8 cellular contexts compared by ENCODE assay signal in genomic region chr4:89254847-89255246, GRCh38. TPM values are rescaled to one million over a fixed set of nuclear protein-coding genes. Genes with fewer than 3 reads are reported as not detected.
DNase-seq lines count a peak whose midpoint lies in the region; ATAC-seq, FAIRE-seq and TF ChIP-seq lines count a peak whose summit lies in the region.

No MANE protein-coding gene starts in this region.

- H4K20me1 ChIP-seq in K562 (replicated peaks; ENCODE audit: control insufficient read depth, insufficient read depth, low read length) = no peaks in the 10 kb centered on the region

- no peaks in the 10 kb centered on the region for H3K9me1 ChIP-seq in K562 (ENCODE audit: control insufficient read depth, insufficient read depth, low read length)

- peak; percentile 56 for ATAC-seq in HG02973 (IDR thresholded peaks at IDR 0.05; ENCODE audit: unreplicated experiment)
- peak; percentile 85 for ATAC-seq in K562
- no peak for ATAC-seq in HG03460 (IDR thresholded peaks at IDR 0.05; ENCODE audit: unreplicated experiment)

- TF ChIP-seq CTCF in K562 (IDR thresholded peaks at IDR 0.05 in 2 of 3, conservative IDR thresholded peaks at IDR 0.05 in 1 of 3; ENCODE audit: insufficient read depth in 2 of 3, low read depth in 1 of 3, low read length in 3 of 3) (peak; percentile 46 to 81 (median 70)), transverse colon (IDR thresholded peaks at IDR 0.05) (peak; percentile 73 to 87 (median 81))

- H2AFZ ChIP-seq in K562 (ENCODE audit: low read depth, low read length) = no peak overlapping the region

- H3K79me2 ChIP-seq in K562 (ENCODE audit: control insufficient read depth, insufficient read depth, low read length) = no peaks in the 10 kb centered on the region

- H3K4me2 ChIP-seq in K562 (ENCODE audit: insufficient read depth, low read length) = no peak overlapping the region

- intact Hi-C loops in K562 (cut with micrococcal nuclease) (no loop called here), transverse colon (cut with DNase I; ENCODE audit: low total_unique reads) (no loop called here)

- TF ChIP-seq RAD21 in K562 (CRISPR knock-in tag; conservative IDR thresholded peaks at IDR 0.05 in 1 of 2, IDR thresholded peaks at IDR 0.05 in 1 of 2) = peak; percentile 39 to 61; a peak in 3 of 4 replicates

- CTCF ChIA-PET in K562 (lab: Yijun Ruan, JAX; ENCODE audit: low intra/inter-chr PET ratio) = no interaction called here

- TF ChIP-seq EP300 in K562 (IDR thresholded peaks at IDR 0.05; ENCODE audit: low read length) (no peak), transverse colon (IDR thresholded peaks at IDR 0.05; ENCODE audit: low read depth) (no peak)

- FAIRE-seq in K562 (lab: Jason Lieb, UNC) = peak; percentile 93

- POLR2A ChIA-PET in K562 (lab: Yijun Ruan, JAX) = no interaction called here

- H3K9ac ChIP-seq in K562 (ENCODE audit: insufficient read depth in 1 of 2, low read depth in 2 of 2, low read length in 2 of 2) = no peak overlapping the region

- no TSS peak for BruUV-seq in K562 (replicated peaks; lab: Mats Ljungman, UMichigan)

- in situ Hi-C loops in K562 (cut with MboI) = no loop called here
- in situ Hi-C loops in transverse colon (cut with MboI; ENCODE audit: low pct_ligation_motif_present in 1 of 4, low pct_unique_long_range_greater_than_20kb in 1 of 4, low sequenced_read_pairs in 3 of 4) = no loop called here

- H3K9me3 ChIP-seq in K562 (replicated peaks; ENCODE audit: control insufficient read depth, insufficient read depth, low read depth, low read length) (no peaks in the 10 kb centered on the region), transverse colon (no peaks in the 10 kb centered on the region)

- H3K4me1 ChIP-seq in K562 (replicated peaks in 1 of 2; ENCODE audit: control insufficient read depth in 2 of 2, insufficient read depth in 2 of 2, low read length in 2 of 2) = no peaks in the 10 kb centered on the region
- peaks cover 7 to 57% (median 14%) of the 10 kb centered on the region in 4 donors for H3K4me1 ChIP-seq in transverse colon

- TF ChIP-seq POLR2A in K562 (conservative IDR thresholded peaks at IDR 0.05) (no peak), transverse colon (IDR thresholded peaks at IDR 0.05) (no peak)

- no peak overlapping the region for H3K27ac ChIP-seq in K562 (ENCODE audit: extremely low read depth, low read depth, low read length)
- H3K27ac ChIP-seq in transverse colon = peak overlapping the region; percentile 81 to 83 (median 82)

- DNase-seq in DMS153 treated with DMSO at 0.1 percent for 48 hours (lab: John Stamatoyannopoulos, UW; ENCODE audit: unreplicated experiment) = peak; percentile 31
- no peak for DNase-seq in DMS153 (lab: John Stamatoyannopoulos, UW)
- DNase-seq in T-helper 1 cell = peak in 4 of 5 donors; percentile 29 to 56 (median 38)
- peak; percentile 57 to 70 (median 68) for DNase-seq in K562 (ENCODE audit: extremely low read depth in 1 of 4, low spot score in 3 of 4)
- DNase-seq in medulla oblongata (ENCODE audit: extremely low spot score) = peak; percentile 44
- peak; percentile 40 for DNase-seq in transverse colon

- WGBS in K562 (ENCODE audit: insufficient coverage, low coverage, missing lambda C conversion rate) = 0% methylated on average over 3 of the region's 3 CpGs
- WGBS in transverse colon (ENCODE audit: low coverage in 1 of 2), 2 donors = 18 to 30% methylated on average over 2 to 3 of the region's 3 CpGs

- no peaks in the 10 kb centered on the region for H3K27me3 ChIP-seq in K562 (ENCODE audit: control insufficient read depth in 2 of 2, insufficient read depth in 2 of 2, low read length in 2 of 2)
- no peaks in the 10 kb centered on the region for H3K27me3 ChIP-seq in transverse colon

- H3K36me3 ChIP-seq in K562 (ENCODE audit: control insufficient read depth, insufficient read depth, low read length) (no peaks in the 10 kb centered on the region), transverse colon (no peaks in the 10 kb centered on the region)

- H3K4me3 ChIP-seq in K562 (no peak overlapping the region), transverse colon (no peak overlapping the region)

TF ChIP-seq in K562, 482 proteins besides CTCF, POLR2A, EP300 and RAD21 (continues in another document):
- TF ChIP-seq TEAD1 (CRISPR knock-in tag; IDR thresholded peaks at IDR 0.05) = 0 out of 4 replicates have a peak, but pooled peaks of 1 of the 2 experiments have one; percentile 43
- TF ChIP-seq SAP30 (IDR thresholded peaks at IDR 0.05; ENCODE audit: borderline replicate concordance, insufficient read depth, low read depth, low read length, poor library complexity, severe bottlenecking) = no peak
- no peak for TF ChIP-seq SIX5 (IDR thresholded peaks at IDR 0.05; ENCODE audit: borderline replicate concordance in 1 of 2, insufficient read depth in 1 of 2, low read depth in 1 of 2, low read length in 2 of 2)
- TF ChIP-seq MYBL2 (IDR thresholded peaks at IDR 0.05; ENCODE audit: low read depth) = no peak
- TF ChIP-seq MYBL2 (CRISPR knock-in tag; IDR thresholded peaks at IDR 0.05; ENCODE audit: borderline replicate concordance) = no peak
- TF ChIP-seq SETDB1 (IDR thresholded peaks at IDR 0.05; ENCODE audit: low read length) = no peak
- TF ChIP-seq, protein P1, sequence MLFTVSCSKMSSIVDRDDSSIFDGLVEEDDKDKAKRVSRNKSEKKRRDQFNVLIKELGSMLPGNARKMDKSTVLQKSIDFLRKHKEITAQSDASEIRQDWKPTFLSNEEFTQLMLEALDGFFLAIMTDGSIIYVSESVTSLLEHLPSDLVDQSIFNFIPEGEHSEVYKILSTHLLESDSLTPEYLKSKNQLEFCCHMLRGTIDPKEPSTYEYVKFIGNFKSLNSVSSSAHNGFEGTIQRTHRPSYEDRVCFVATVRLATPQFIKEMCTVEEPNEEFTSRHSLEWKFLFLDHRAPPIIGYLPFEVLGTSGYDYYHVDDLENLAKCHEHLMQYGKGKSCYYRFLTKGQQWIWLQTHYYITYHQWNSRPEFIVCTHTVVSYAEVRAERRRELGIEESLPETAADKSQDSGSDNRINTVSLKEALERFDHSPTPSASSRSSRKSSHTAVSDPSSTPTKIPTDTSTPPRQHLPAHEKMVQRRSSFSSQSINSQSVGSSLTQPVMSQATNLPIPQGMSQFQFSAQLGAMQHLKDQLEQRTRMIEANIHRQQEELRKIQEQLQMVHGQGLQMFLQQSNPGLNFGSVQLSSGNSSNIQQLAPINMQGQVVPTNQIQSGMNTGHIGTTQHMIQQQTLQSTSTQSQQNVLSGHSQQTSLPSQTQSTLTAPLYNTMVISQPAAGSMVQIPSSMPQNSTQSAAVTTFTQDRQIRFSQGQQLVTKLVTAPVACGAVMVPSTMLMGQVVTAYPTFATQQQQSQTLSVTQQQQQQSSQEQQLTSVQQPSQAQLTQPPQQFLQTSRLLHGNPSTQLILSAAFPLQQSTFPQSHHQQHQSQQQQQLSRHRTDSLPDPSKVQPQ (CRISPR knock-in tag; IDR thresholded peaks at IDR 0.05; ENCODE audit: borderline replicate concordance) = no peak
- TF ChIP-seq, protein P2, sequence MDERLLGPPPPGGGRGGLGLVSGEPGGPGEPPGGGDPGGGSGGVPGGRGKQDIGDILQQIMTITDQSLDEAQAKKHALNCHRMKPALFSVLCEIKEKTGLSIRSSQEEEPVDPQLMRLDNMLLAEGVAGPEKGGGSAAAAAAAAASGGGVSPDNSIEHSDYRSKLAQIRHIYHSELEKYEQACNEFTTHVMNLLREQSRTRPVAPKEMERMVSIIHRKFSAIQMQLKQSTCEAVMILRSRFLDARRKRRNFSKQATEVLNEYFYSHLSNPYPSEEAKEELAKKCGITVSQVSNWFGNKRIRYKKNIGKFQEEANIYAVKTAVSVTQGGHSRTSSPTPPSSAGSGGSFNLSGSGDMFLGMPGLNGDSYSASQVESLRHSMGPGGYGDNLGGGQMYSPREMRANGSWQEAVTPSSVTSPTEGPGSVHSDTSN (CRISPR knock-in tag; IDR thresholded peaks at IDR 0.05; ENCODE audit: low read depth) = no peak
- TF ChIP-seq, protein P2 (tag; conservative IDR thresholded peaks at IDR 0.05; ENCODE audit: low read depth) = no peak

RNA-seq across cellular contexts. Expression of gene GPRIN3, which starts 52.8 kb away (rescaled TPM):
- not detected in 2 replicates for total RNA-seq in K562 (2011; cell fraction: chromatin; rRNA removed; ENCODE audit: low replicate concordance)
- not detected in 2 replicates for total RNA-seq in K562 (2011; cell fraction: nucleolus; rRNA removed)
- total RNA-seq in K562 (2011; cell fraction: nucleoplasm; rRNA removed) = not detected in 2 replicates
- total RNA-seq in K562 (2014; rRNA removed) = not detected in 2 replicates
- total RNA-seq in K562 (2014; rRNA removed; fragmentation: Illumina TruSeq; extraction: Trizol) = not detected in 2 replicates
- total RNA-seq in K562 (2015; rRNA removed; fragmentation: Illumina TruSeq; extraction: Trizol) = not detected in 2 replicates
- total RNA-seq in K562 (2021) = 0.02 TPM in 2 replicates
- not detected in 2 replicates for polyA plus RNA-seq in K562 (2011; rRNA removed)
- polyA plus RNA-seq in K562 (2011; cell fraction: cytosol; rRNA removed) = not detected in 2 replicates
- polyA plus RNA-seq in K562 (2011; cell fraction: nucleus; rRNA removed) = not detected in 2 replicates
- polyA plus RNA-seq in K562 (2012) = 0.01 TPM in 1 of 2 replicates, not detected in the other
- polyA plus RNA-seq in K562 (2014; fragmentation: Illumina TruSeq; extraction: Trizol) = not detected in 2 replicates
- not detected for polyA plus RNA-seq in K562 (2014; fragmentation: Nextera tagmentation; extraction: Ambion mirVana)
- not detected in 2 replicates for polyA plus RNA-seq in K562 (2014; rRNA removed)
- not detected in 2 replicates for polyA minus RNA-seq in K562 (2011; rRNA and poly(A)+ RNA removed)
- not detected in 2 replicates for polyA minus RNA-seq in K562 (2011; cell fraction: cytosol; rRNA and poly(A)+ RNA removed)
- not detected in 2 replicates for polyA minus RNA-seq in K562 (2011; cell fraction: nucleus; rRNA and poly(A)+ RNA removed)
- total RNA-seq in transverse colon = 10 to 100 TPM; 10.1 to 21.4 (median 12.8) TPM

Comparison
In these comparisons a context has a peak if more than half of its experiments do, and no peak if none do; other contexts are left out.
1. RNA of gene GPRIN3, which starts 52.8 kb away (total RNA-seq): 10.1 to 21.4 TPM in transverse colon; 0.02 TPM in K562; every median in the first group is over 10 times any median in the second.